ENCODE assay signal across 1 cellular context in genomic region chr11:47379317-47379716, GRCh38.
TF ChIP-seq lines count a peak whose summit lies in the region.

No MANE protein-coding gene starts in this region.

TF ChIP-seq in K562, 482 proteins besides CTCF, POLR2A, EP300 and RAD21 (continued from another document and continues in another):
- no peak for TF ChIP-seq REST (CRISPR knock-in tag; IDR thresholded peaks at IDR 0.05; ENCODE audit: low read depth)
- TF ChIP-seq MTF1 (CRISPR knock-in tag; IDR thresholded peaks at IDR 0.05; ENCODE audit: borderline replicate concordance) = no peak
- TF ChIP-seq SRF (CRISPR knock-in tag; IDR thresholded peaks at IDR 0.05) = no peak
- TF ChIP-seq TAF7 (tag; IDR thresholded peaks at IDR 0.05) = no peak
- no peak for TF ChIP-seq ZNF41 (CRISPR knock-in tag; conservative IDR thresholded peaks at IDR 0.05)
- no peak for TF ChIP-seq OTX1 (CRISPR knock-in tag; IDR thresholded peaks at IDR 0.05)
- TF ChIP-seq PBX2 (CRISPR knock-in tag; IDR thresholded peaks at IDR 0.05; ENCODE audit: low read depth) = no peak
- TF ChIP-seq PBX2 (tag; conservative IDR thresholded peaks at IDR 0.05; ENCODE audit: low read depth) = 0 out of 2 replicates have a peak, but pooled peaks have one; percentile 35
- no peak for TF ChIP-seq FOXA3 (CRISPR knock-in tag; conservative IDR thresholded peaks at IDR 0.05 in 1 of 2, IDR thresholded peaks at IDR 0.05 in 1 of 2)
- no peak for TF ChIP-seq YY1 (IDR thresholded peaks at IDR 0.05; ENCODE audit: borderline replicate concordance in 1 of 3, control insufficient read depth in 1 of 3, extremely low read depth in 1 of 3, insufficient read depth in 3 of 3, insufficient read length in 1 of 3, insufficient replicate concordance in 2 of 3, low read depth in 1 of 3, low read length in 2 of 3)
- no peak for TF ChIP-seq ZC3H8 (IDR thresholded peaks at IDR 0.05)
- TF ChIP-seq CBFA2T3 (IDR thresholded peaks at IDR 0.05) = 0 out of 2 replicates have a peak, but pooled peaks have one; percentile 34
- no peak for TF ChIP-seq CHD7 (IDR thresholded peaks at IDR 0.05; ENCODE audit: low read depth, low read length)
- no peak for TF ChIP-seq GTF2A2 (tag; IDR thresholded peaks at IDR 0.05)
- no peak for TF ChIP-seq TFAP4 (CRISPR knock-in tag; IDR thresholded peaks at IDR 0.05; ENCODE audit: borderline replicate concordance)
- peak; percentile 17 to 89; a peak in 3 of 4 replicates for TF ChIP-seq MLLT1 (IDR thresholded peaks at IDR 0.05)
- TF ChIP-seq CEBPG (CRISPR knock-in tag; IDR thresholded peaks at IDR 0.05) = no peak
- TF ChIP-seq CEBPG (tag; conservative IDR thresholded peaks at IDR 0.05 in 1 of 2, IDR thresholded peaks at IDR 0.05 in 1 of 2) = no peak
- no peak for TF ChIP-seq NFXL1 (CRISPR knock-in tag; IDR thresholded peaks at IDR 0.05)
- TF ChIP-seq ZFPM2 (CRISPR knock-in tag; IDR thresholded peaks at IDR 0.05) = no peak
- TF ChIP-seq NBN (IDR thresholded peaks at IDR 0.05; ENCODE audit: low read depth) = no peak
- TF ChIP-seq ARID2 (IDR thresholded peaks at IDR 0.05) = no peak; the same call in 1 of the 2 replicates
- 0 out of 4 replicates have a peak, but pooled peaks of 1 of the 2 experiments have one; percentile 16 for TF ChIP-seq BCLAF1 (IDR thresholded peaks at IDR 0.05; ENCODE audit: borderline replicate concordance in 1 of 2, control insufficient read depth in 1 of 2, low read depth in 2 of 2, low read length in 1 of 2)
- 0 out of 2 replicates have a peak, but pooled peaks have one; percentile 47 for TF ChIP-seq HDGF (IDR thresholded peaks at IDR 0.05)
- TF ChIP-seq NEUROD1 (IDR thresholded peaks at IDR 0.05; ENCODE audit: borderline replicate concordance, low read depth, low read length, partially characterized antibody) = no peak
- TF ChIP-seq MCM5 (IDR thresholded peaks at IDR 0.05; ENCODE audit: low read depth) = no peak
- no peak for TF ChIP-seq NFIX (CRISPR knock-in tag; IDR thresholded peaks at IDR 0.05; ENCODE audit: low read depth)
- no peak for TF ChIP-seq ZNF146 (CRISPR knock-in tag; IDR thresholded peaks at IDR 0.05; ENCODE audit: unreplicated experiment)
- no peak for TF ChIP-seq MAFK (IDR thresholded peaks at IDR 0.05; ENCODE audit: low read length)
- TF ChIP-seq HNRNPUL1 (IDR thresholded peaks at IDR 0.05; ENCODE audit: low read length) = no peak
- no peak for TF ChIP-seq NRF1 (conservative IDR thresholded peaks at IDR 0.05 in 1 of 2, IDR thresholded peaks at IDR 0.05 in 1 of 2)
- no peak for TF ChIP-seq KDM4B (IDR thresholded peaks at IDR 0.05; ENCODE audit: borderline replicate concordance in 2 of 2, low read depth in 1 of 2)
- TF ChIP-seq EWSR1 (IDR thresholded peaks at IDR 0.05; ENCODE audit: borderline replicate concordance, low read depth, partially characterized antibody) = no peak
- TF ChIP-seq TEAD4 (IDR thresholded peaks at IDR 0.05; ENCODE audit: low read length) = no peak
- no peak for TF ChIP-seq TEAD4 (CRISPR knock-in tag; IDR thresholded peaks at IDR 0.05; ENCODE audit: borderline replicate concordance)
- no peak for TF ChIP-seq JUN (IDR thresholded peaks at IDR 0.05; ENCODE audit: borderline replicate concordance, low read depth, low read length)
- no peak for TF ChIP-seq JUN (CRISPR knock-in tag; IDR thresholded peaks at IDR 0.05; ENCODE audit: borderline replicate concordance)
